8 cellular contexts compared by ENCODE assay signal in genomic region chr3:133927543-133928066, GRCh38. TPM values are rescaled to one million over a fixed set of nuclear protein-coding genes. Genes with fewer than 3 reads are reported as not detected.
A peak's percentile ranks its signal among the peaks of the same experiment; 100 is the strongest.
DNase-seq lines count a peak whose midpoint lies in the region; ATAC-seq, FAIRE-seq and TF ChIP-seq lines count a peak whose summit lies in the region.

No MANE protein-coding gene starts in this region.

- in situ Hi-C loops in GM12878 (cut with MboI) = no loop called here

- FAIRE-seq in GM12878 (lab: Jason Lieb, UNC) = no peak

- CTCF ChIA-PET in GM12878 (lab: Yijun Ruan, JAX) = interaction anchor here (0.7 to 6.0 kb wide), 8 partner anchors 56 to 1197 kb away, joined by 3 to 37 read pairs (median 4); no protein-coding TSS in a partner anchor
- CTCF ChIA-PET in PC-9 (lab: Charles Lee) = no interaction called here

- H3F3A ChIP-seq in PC-9 (ENCODE audit: insufficient read depth, low read depth) = no peaks in the 10 kb centered on the region

- H3K9me2 ChIP-seq in PC-9 (ENCODE audit: insufficient read depth) = no peaks in the 10 kb centered on the region

- peaks cover 2% of the 10 kb centered on the region for H3K4me1 ChIP-seq in GM12878 (ENCODE audit: control insufficient read depth, insufficient read depth, low read length)
- no peaks in the 10 kb centered on the region for H3K4me1 ChIP-seq in PC-9 (replicated peaks; ENCODE audit: insufficient read depth)

- H3K4me2 ChIP-seq in GM12878 (ENCODE audit: control insufficient read depth, insufficient read depth) = peak overlapping the region; percentile 92
- no peak overlapping the region for H3K4me2 ChIP-seq in PC-9

- BruUV-seq in GM12878 (replicated peaks; lab: Mats Ljungman, UMichigan) = no TSS peak
- no TSS peak for BruUV-seq in PC-9 (replicated peaks; lab: Mats Ljungman, UMichigan)

- H3K27ac ChIP-seq in GM12878 (ENCODE audit: control insufficient read depth, insufficient read depth) = no peak overlapping the region
- H3K27ac ChIP-seq in PC-9 = no peak overlapping the region

- peak; percentile 71 for ATAC-seq in GM19025 (IDR thresholded peaks at IDR 0.05; ENCODE audit: low read depth, unreplicated experiment)
- ATAC-seq in HG03457 (IDR thresholded peaks at IDR 0.05; ENCODE audit: unreplicated experiment) = peak; percentile 58
- peak; percentile 93 for ATAC-seq in GM12878

- TF ChIP-seq POLR2A in GM12878 (IDR thresholded peaks at IDR 0.05; ENCODE audit: low read depth, low read length) = no peak

- no peaks in the 10 kb centered on the region for H3K79me2 ChIP-seq in GM12878 (ENCODE audit: control insufficient read depth, insufficient read depth, low read length)
- no peaks in the 10 kb centered on the region for H3K79me2 ChIP-seq in PC-9 (ENCODE audit: low read depth)

- intact Hi-C loops in GM12878 (cut with micrococcal nuclease; ENCODE audit: unreplicated experiment) = loop anchor here (1.0 to 10.0 kb wide), 5 partner anchors 108 to 1196 kb away; no protein-coding TSS in a partner anchor
- intact Hi-C loops in PC-9 (cut with micrococcal nuclease; ENCODE audit: unreplicated experiment) = loop anchor here (10.0 kb wide), 1 partner anchor 1193 kb away; no protein-coding TSS in a partner anchor

- no peak overlapping the region for H3K9ac ChIP-seq in GM12878 (ENCODE audit: control insufficient read depth, insufficient read depth, low read length)

- peak; percentile 57 for TF ChIP-seq RAD21 in GM12878 (IDR thresholded peaks at IDR 0.05; ENCODE audit: insufficient read depth, low read depth, low read length)

- H3K27me3 ChIP-seq in GM12878 (replicated peaks in 1 of 2; ENCODE audit: control insufficient read depth in 2 of 2, insufficient read depth in 2 of 2, low read length in 1 of 2) = peaks cover 0 to 2% of the 10 kb centered on the region in 2 experiments; a peak in 2 of 4 replicates
- H3K27me3 ChIP-seq in PC-9 (ENCODE audit: insufficient read depth, low read depth) = 0 out of 2 replicates have a peak, but pooled peaks cover 5% of the 10 kb centered on the region

- H3K4me3 ChIP-seq in GM12878 (peak overlapping the region; percentile 74), PC-9 (no peak overlapping the region)

- H3K9me3 ChIP-seq in GM12878 (replicated peaks; ENCODE audit: control insufficient read depth, insufficient read depth, low read length) (no peaks in the 10 kb centered on the region), PC-9 (ENCODE audit: insufficient read depth, low read depth) (no peaks in the 10 kb centered on the region)

- SMC1A ChIA-PET in GM12878 (lab: Charles Lee; ENCODE audit: uncharacterized antibody, unreplicated experiment) = interaction anchor here (0.7 to 0.8 kb wide), 2 partner anchors 109 to 1201 kb away, joined by 3 to 4 read pairs; no protein-coding TSS in a partner anchor

- H4K20me1 ChIP-seq in GM12878 (ENCODE audit: control insufficient read depth, insufficient read depth) (no peaks in the 10 kb centered on the region; the same call in 1 of the 2 replicates), PC-9 (ENCODE audit: insufficient read depth) (no peaks in the 10 kb centered on the region)

- H2AFZ ChIP-seq in GM12878 (ENCODE audit: control insufficient read depth, low read depth, low read length) (peak overlapping the region; percentile 69), PC-9 (no peak overlapping the region)

- peak; percentile 91 for DNase-seq in AG08396 (ENCODE audit: low spot score)
- peak; percentile 46 for DNase-seq in T1000 (lab: John Stamatoyannopoulos, UW)
- DNase-seq in GM12878 (ENCODE audit: low read depth, low spot score) = no peak
- peak; percentile 87 for DNase-seq in iPS-NIHi7 (ENCODE audit: extremely low spot score)
- DNase-seq in stimulated activated CD4-positive, alpha-beta T cell treated with anti-CD3 and anti-CD28 coated beads, Interleukin-12 subunit alpha, Interleukin-12 subunit beta, amount 100 ng/mL, for 4 hours = peak; percentile 81
- no peak for DNase-seq in PC-9

- POLR2A ChIA-PET in GM12878 (lab: Charles Lee) = no interaction called here
- POLR2A ChIA-PET in PC-9 (lab: Charles Lee; ENCODE audit: unreplicated experiment) = no interaction called here

- 3% methylated on average over 41 of the region's 50 CpGs for WGBS in GM12878 (ENCODE audit: insufficient coverage, insufficient replicate concordance, low lambda C conversion rate, missing lambda C conversion rate)

- no peak for TF ChIP-seq EP300 in GM12878 (IDR thresholded peaks at IDR 0.05; ENCODE audit: borderline replicate concordance in 1 of 2, control insufficient read depth in 1 of 2, low read depth in 2 of 2, low read length in 2 of 2)

- RAD21 ChIA-PET in GM12878 (lab: Charles Lee; ENCODE audit: unreplicated experiment) = no interaction called here

- H3K36me3 ChIP-seq in GM12878 (ENCODE audit: control insufficient read depth in 2 of 2, insufficient read depth in 2 of 2, low read length in 1 of 2) (no peaks in the 10 kb centered on the region), PC-9 (ENCODE audit: low read depth) (no peaks in the 10 kb centered on the region)

- peak; percentile 59 to 72 (median 61); a peak in 5 of 6 replicates for TF ChIP-seq CTCF in GM12878 (IDR thresholded peaks at IDR 0.05 in 2 of 3, conservative IDR thresholded peaks at IDR 0.05 in 1 of 3; ENCODE audit: control insufficient read depth in 2 of 3, extremely low read depth in 1 of 3, insufficient read depth in 1 of 3, low read depth in 3 of 3, low read length in 3 of 3)
- no peak for TF ChIP-seq CTCF in PC-9 (conservative IDR thresholded peaks at IDR 0.05)

TF ChIP-seq in GM12878, 131 proteins besides CTCF, POLR2A, EP300 and RAD21 (continues in another document):
- TF ChIP-seq KDM1A (IDR thresholded peaks at IDR 0.05; ENCODE audit: borderline replicate concordance) (no peak), RFX5 (IDR thresholded peaks at IDR 0.05; ENCODE audit: low read depth, low read length) (no peak), PAX8 (IDR thresholded peaks at IDR 0.05) (no peak), TCF12 (IDR thresholded peaks at IDR 0.05; ENCODE audit: low read depth, low read length) (peak; percentile 51; the same call in 1 of the 2 replicates), SMC3 (IDR thresholded peaks at IDR 0.05; ENCODE audit: borderline replicate concordance, low read length) (peak; percentile 50), SUPT20H (IDR thresholded peaks at IDR 0.05; ENCODE audit: borderline replicate concordance, control insufficient read depth, low read depth, low read length) (no peak), WRNIP1 (IDR thresholded peaks at IDR 0.05; ENCODE audit: borderline replicate concordance, low read depth, low read length) (no peak), ZNF687 (IDR thresholded peaks at IDR 0.05) (0 out of 2 replicates have a peak, but pooled peaks have one; percentile 24)

RNA-seq across cellular contexts. Expression of gene RAB6B, which starts 31.9 kb away (rescaled TPM):
- not detected in 2 replicates for total RNA-seq in GM12878 (2013; cell fraction: nucleolus; rRNA removed)
- total RNA-seq in GM12878 (2014; rRNA removed) = not detected in 2 replicates
- not detected in 2 replicates for total RNA-seq in GM12878 (2014; rRNA removed; fragmentation: Illumina TruSeq; extraction: Trizol)
- total RNA-seq in GM12878 (2021) = 0.13 TPM in 1 of 2 replicates, not detected in the other
- 0.47 TPM for polyA plus RNA-seq in GM12878 (2011; ENCODE audit: low read depth)
- not detected in 2 replicates for polyA plus RNA-seq in GM12878 (2011; rRNA removed)
- not detected in 2 replicates for polyA plus RNA-seq in GM12878 (2011; cell fraction: cytosol; rRNA removed)
- polyA plus RNA-seq in GM12878 (2011; cell fraction: nucleus; rRNA removed) = 0.03 TPM in 1 of 2 replicates, not detected in the other
- 0.57 and 1.5 TPM in 2 replicates for polyA plus RNA-seq in GM12878 (2012)
- polyA plus RNA-seq in GM12878 (2014; fragmentation: Illumina TruSeq; extraction: Trizol) = 0.01 TPM in 1 of 2 replicates, not detected in the other
- polyA plus RNA-seq in GM12878 (2014; fragmentation: Nextera tagmentation; extraction: Ambion mirVana) = under 1 TPM in 1 of 2 experiments, not detected in 1; 0.02 TPM
- polyA plus RNA-seq in GM12878 (2014; rRNA removed) = 0.04 TPM in 1 of 2 replicates, not detected in the other
- under 1 TPM; 0.09 to 0.16 TPM for polyA plus RNA-seq in GM12878 (2016; fragmentation: Nextera tagmentation; extraction: Ambion mirVana)
- polyA minus RNA-seq in GM12878 (2011; rRNA and poly(A)+ RNA removed) = not detected in 2 replicates
- polyA minus RNA-seq in GM12878 (2011; cell fraction: cytosol; rRNA and poly(A)+ RNA removed) = not detected in 2 replicates
- polyA minus RNA-seq in GM12878 (2011; cell fraction: nucleus; rRNA and poly(A)+ RNA removed) = not detected in 2 replicates
- total RNA-seq in PC-9 (2021) = 0.40 and 0.52 TPM in 2 replicates

Comparison
In these comparisons a context has a peak if more than half of its experiments do, and no peak if none do; other contexts are left out.
1. DNase-seq: peak in AG08396 (single experiment), T1000 (single experiment), iPS-NIHi7 (single experiment) and stimulated activated CD4-positive, alpha-beta T cell treated with anti-CD3 and anti-CD28 coated beads, Interleukin-12 subunit alpha, Interleukin-12 subunit beta, amount 100 ng/mL, for 4 hours (single experiment); none in GM12878 (single experiment) and PC-9 (0 of 2).
2. Peak in every context shown above with its lines, with median percentiles within 50 percentile points of each other: ATAC-seq.